Comparison of ENCODE assay signal across 16 cellular contexts in the genomic region with DNA sequence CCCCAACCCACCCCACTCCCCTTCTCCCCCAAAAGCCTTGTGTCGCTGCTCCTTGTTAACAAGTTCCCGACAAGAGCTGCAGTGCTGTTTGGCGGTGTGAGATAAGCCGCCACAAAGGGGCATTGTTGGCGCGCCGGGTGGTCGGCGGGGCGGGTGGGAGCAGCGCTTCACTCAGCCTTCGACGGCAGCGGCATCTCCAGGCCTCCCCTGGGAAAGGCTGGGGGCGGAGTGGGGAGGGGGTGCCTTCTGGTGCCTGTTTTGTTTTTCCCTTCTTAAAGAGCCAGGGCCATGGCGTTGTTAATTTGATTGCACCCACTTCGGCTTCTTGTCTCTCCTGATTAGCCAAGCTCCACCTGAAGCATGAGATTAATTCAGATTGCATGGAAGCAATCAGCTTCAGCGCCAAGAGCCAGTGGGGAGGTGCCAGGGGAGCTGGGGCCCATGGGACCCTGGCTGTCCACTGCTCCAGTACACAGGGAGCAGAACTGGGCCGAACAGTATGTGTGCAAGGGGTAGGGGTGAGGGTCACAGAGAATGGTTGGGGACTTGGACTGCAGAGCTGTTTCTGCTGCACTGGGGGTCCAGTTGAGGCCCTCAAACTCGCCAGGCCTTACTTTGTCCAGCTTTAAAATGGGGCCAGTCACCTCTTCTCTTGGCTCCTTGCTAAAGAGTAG.
DNase-seq lines count a peak whose midpoint lies in the region; ATAC-seq, FAIRE-seq and TF ChIP-seq lines count a peak whose summit lies in the region.
"Had no signal": no experiment of that assay in that cellular context is flagged by ENCODE, and none has a peak within 500 bp of the region (broad histone marks: within the 10 kb centered on the region; RNA-seq: fewer than 3 reads in every experiment).

No MANE protein-coding gene starts in this region.

- peaks cover 36% of the 10 kb centered on the region for H3K4me1 Mint-ChIP-seq in neural progenitor cell

- H3K4me1 ChIP-seq in H1 (replicated peaks in 1 of 4; ENCODE audit: control insufficient read depth in 3 of 4, insufficient read depth in 4 of 4, low read length in 3 of 4) (peaks cover 4 to 14% (median 11%) of the 10 kb centered on the region in 4 experiments), neural progenitor cell (peaks cover 19% of the 10 kb centered on the region)
- H3K4me1 ChIP-seq: left lung, SJSA1 had no signal

- H2BK12ac ChIP-seq in H1 (ENCODE audit: low read depth, low read length): no peak overlapping the region

- POLR2A ChIA-PET in H1 (lab: Charles Lee; ENCODE audit: partially characterized antibody): no interaction called here

- peak overlapping the region; percentile 11; the same call in 1 of the 2 replicates for H4K8ac ChIP-seq in H1 (ENCODE audit: extremely low read depth, insufficient read depth, low read length)

- FAIRE-seq in D721Med (lab: Jason Lieb, UNC) (peak; percentile 86), H1 (lab: Jason Lieb, UNC) (no peak)

- H3K23me2 ChIP-seq in H1 (ENCODE audit: low read depth, low read length): no peaks in the 10 kb centered on the region; the same call in 1 of the 2 replicates

- no peaks in the 10 kb centered on the region for H3K36me3 Mint-ChIP-seq in neural progenitor cell

- H3K9me3 ChIP-seq in H1 (ENCODE audit: insufficient read depth in 2 of 2, low read depth in 1 of 2, low read length in 1 of 2) (no peaks in the 10 kb centered on the region), neural progenitor cell (ENCODE audit: low read depth) (no peaks in the 10 kb centered on the region)
- H3K9me3 ChIP-seq: left lung, SJSA1 had no signal

- H3K4me3 ChIP-seq in H1 (ENCODE audit: extremely low read depth in 1 of 4, insufficient read depth in 2 of 4, low read depth in 3 of 4, low read length in 4 of 4): peak overlapping the region in 1 of 4 experiments; percentile 7; a peak in 1 of 8 replicates
- no peak overlapping the region for H3K4me3 ChIP-seq in neural progenitor cell
- H3K4me3 ChIP-seq: GM23248, left lung, SJSA1 had no signal

- peaks cover 32% of the 10 kb centered on the region for H3K27me3 Mint-ChIP-seq in neural progenitor cell (ENCODE audit: insufficient read depth, low read depth)

- H3K79me1 ChIP-seq in H1 (ENCODE audit: low read depth, low read length): no peaks in the 10 kb centered on the region

- no peak overlapping the region for H4K91ac ChIP-seq in H1 (replicated peaks; ENCODE audit: insufficient read length, low read length)

- H3F3A ChIP-seq in neural progenitor cell (ENCODE audit: low read depth): peaks cover 25% of the 10 kb centered on the region

- peak overlapping the region; percentile 2; the same call in 1 of the 2 replicates for H2BK20ac ChIP-seq in H1 (ENCODE audit: low read length)

- H3K9ac ChIP-seq in H1 (replicated peaks in 1 of 4; ENCODE audit: extremely low read depth in 1 of 4, low read depth in 3 of 4, low read length in 3 of 4) (no peak overlapping the region), neural progenitor cell (no peak overlapping the region)
- H3K9ac ChIP-seq: GM23248 had no signal

- H2BK5ac ChIP-seq in H1 (ENCODE audit: low read depth, low read length): no peak overlapping the region

- TF ChIP-seq POLR2A in H1 (IDR thresholded peaks at IDR 0.05; ENCODE audit: control extremely low read depth in 1 of 2, low read depth in 2 of 2, low read length in 2 of 2): no peak

- 37% methylated on average over 14 of the region's 20 CpGs; no CpG with 5 or more reads in 1 of the 2 experiments for WGBS in H1 (ENCODE audit: extremely low coverage in 1 of 2, insufficient coverage in 1 of 2, insufficient read length in 1 of 2, insufficient replicate concordance in 2 of 2, low coverage in 1 of 2, low lambda C conversion rate in 2 of 2, missing lambda C conversion rate in 1 of 2), 2 experiments

- no peak overlapping the region for H4K5ac ChIP-seq in H1 (ENCODE audit: insufficient read length, low read depth, low read length)

- ATAC-seq in HG02870 (IDR thresholded peaks at IDR 0.05; ENCODE audit: unreplicated experiment): no peak
- ATAC-seq: activated CD8-positive, alpha-beta T cell treated with anti-CD3 and anti-CD28 coated beads for 36 hours; activated T-cell treated with anti-CD3 and anti-CD28 coated beads, Interleukin-2, amount 50 U/mL, for 4 hours; left lung had no signal

- H3K9me3 Mint-ChIP-seq in neural progenitor cell: no peaks in the 10 kb centered on the region
- H3K9me3 Mint-ChIP-seq: activated CD8-positive, alpha-beta T cell treated with anti-CD3 and anti-CD28 coated beads for 36 hours; activated naive CD4-positive, alpha-beta T cell treated with anti-CD3 and anti-CD28 coated beads for 36 hours; activated T-cell treated with anti-CD3 and anti-CD28 coated beads, Interleukin-2, amount 50 U/mL, for 4 hours had no signal

- H3K27ac ChIP-seq in H1 (ENCODE audit: low read depth, low read length): no peak overlapping the region
- H3K27ac ChIP-seq in neural progenitor cell: no peak overlapping the region
- H3K27ac ChIP-seq: GM23248, left lung, SJSA1 had no signal

- peak overlapping the region; percentile 80; the same call in 1 of the 2 replicates for H2AFZ ChIP-seq in H1 (ENCODE audit: low read length)
- peak overlapping the region; percentile 38 for H2AFZ ChIP-seq in neural progenitor cell (replicated peaks)
- H2AFZ ChIP-seq: GM23248 had no signal

- H4K20me1 ChIP-seq in H1 (replicated peaks in 1 of 2; ENCODE audit: control insufficient read depth in 1 of 2, insufficient read depth in 2 of 2, low read length in 2 of 2) (no peaks in the 10 kb centered on the region), neural progenitor cell (ENCODE audit: low read depth) (peaks cover 3% of the 10 kb centered on the region)

- H3K4me3 Mint-ChIP-seq in neural progenitor cell: peak overlapping the region; percentile 62
- H3K4me3 Mint-ChIP-seq: activated CD8-positive, alpha-beta T cell treated with anti-CD3 and anti-CD28 coated beads for 36 hours; activated naive CD4-positive, alpha-beta T cell treated with anti-CD3 and anti-CD28 coated beads for 36 hours; activated T-cell treated with anti-CD3 and anti-CD28 coated beads, Interleukin-2, amount 50 U/mL, for 4 hours had no signal

- H3K56ac ChIP-seq in H1 (replicated peaks; ENCODE audit: insufficient read length, low read depth, low read length): no peak overlapping the region

- no peak for TF ChIP-seq EP300 in H1 (IDR thresholded peaks at IDR 0.05; ENCODE audit: borderline replicate concordance in 1 of 2, low read depth in 2 of 2, low read length in 2 of 2)

- TF ChIP-seq RAD21 in H1 (IDR thresholded peaks at IDR 0.05 in 1 of 2, conservative IDR thresholded peaks at IDR 0.05 in 1 of 2; ENCODE audit: low read depth in 2 of 2, low read length in 2 of 2): peak; percentile 32 to 59; a peak in 3 of 4 replicates

- H3K27me3 ChIP-seq in H1 (replicated peaks in 1 of 4; ENCODE audit: control insufficient read depth in 3 of 4, extremely low read depth in 1 of 4, insufficient read depth in 3 of 4, low read length in 3 of 4) (peaks cover 0 to 5% (median 0%) of the 10 kb centered on the region in 4 experiments; a peak in 2 of 7 replicates), neural progenitor cell (peaks cover 8% of the 10 kb centered on the region)
- H3K27me3 ChIP-seq: SJSA1 had no signal

- H3K14ac ChIP-seq in H1 (ENCODE audit: insufficient read length): no peak overlapping the region

- H3K4me2 ChIP-seq in H1 (ENCODE audit: insufficient read depth in 1 of 2, low read depth in 2 of 2, low read length in 2 of 2): peak overlapping the region; percentile 14 to 41; a peak in 3 of 4 replicates
- H3K4me2 ChIP-seq in neural progenitor cell: peak overlapping the region; percentile 70

- no peak overlapping the region for H2BK15ac ChIP-seq in H1 (ENCODE audit: low read length)

- peak overlapping the region; percentile 4 for H3K4ac ChIP-seq in H1 (replicated peaks; ENCODE audit: insufficient read length, low read depth, low read length)

- H3K27ac Mint-ChIP-seq in neural progenitor cell: no peak overlapping the region
- H3K27ac Mint-ChIP-seq: activated CD8-positive, alpha-beta T cell treated with anti-CD3 and anti-CD28 coated beads for 36 hours; activated naive CD4-positive, alpha-beta T cell treated with anti-CD3 and anti-CD28 coated beads for 36 hours had no signal

- H3K18ac ChIP-seq in H1 (ENCODE audit: extremely low read depth, low read length): no peak overlapping the region

- CTCF ChIA-PET in H1 (lab: Charles Lee; ENCODE audit: partially characterized antibody): interaction anchor here (0.6 to 2.1 kb wide), 14 partner anchors 9 to 561 kb away, joined by 3 to 9 read pairs (median 3); no protein-coding TSS in a partner anchor

- DNase-seq in D721Med (ENCODE audit: insufficient read length, low spot score) (peak; percentile 86), NCI-H2171 treated with DMSO at 0.1 percent for 48 hours (lab: John Stamatoyannopoulos, UW) (peak; percentile 86), H1 (ENCODE audit: low read depth in 1 of 2, low spot score in 2 of 2) (peak; percentile 33 to 76), neural progenitor cell (ENCODE audit: low spot score) (peak; percentile 89), pons (ENCODE audit: low spot score) (no peak), globus pallidus (ENCODE audit: low spot score) (no peak)
- DNase-seq: activated CD8-positive, alpha-beta T cell treated with anti-CD3 and anti-CD28 coated beads for 36 hours; activated naive CD4-positive, alpha-beta T cell treated with anti-CD3 and anti-CD28 coated beads for 36 hours; activated T-cell treated with anti-CD3 and anti-CD28 coated beads, Interleukin-2, amount 50 U/mL, for 4 hours; erythroblast; foreskin melanocyte; GM23248; left lung; NCI-H146 had no signal

- no peak overlapping the region for H3K23ac ChIP-seq in H1 (ENCODE audit: insufficient read length)

- H2AK5ac ChIP-seq in H1 (ENCODE audit: low read depth, low read length): no peak overlapping the region

- H3K79me2 ChIP-seq in H1 (ENCODE audit: control insufficient read depth in 1 of 2, insufficient read depth in 2 of 2, low read length in 2 of 2): no peaks in the 10 kb centered on the region
- H3K79me2 ChIP-seq in neural progenitor cell (ENCODE audit: low read depth): no peaks in the 10 kb centered on the region

- no peak overlapping the region for H2BK120ac ChIP-seq in H1 (replicated peaks; ENCODE audit: low read depth, low read length)

- peak; percentile 40 for TF ChIP-seq CTCF in D721Med (IDR thresholded peaks at IDR 0.05; ENCODE audit: insufficient read depth, missing control alignments)
- TF ChIP-seq CTCF in H1 (IDR thresholded peaks at IDR 0.05; ENCODE audit: control extremely low read depth in 1 of 3, insufficient read depth in 1 of 3, low read depth in 1 of 3, low read length in 3 of 3): peak in 2 of 3 experiments; percentile 14 to 34; a peak in 1 of 4 replicates
- peak; percentile 14 for TF ChIP-seq CTCF in neural progenitor cell (IDR thresholded peaks at IDR 0.05)

- H3K36me3 ChIP-seq in H1 (ENCODE audit: control insufficient read depth in 2 of 4, insufficient read depth in 4 of 4, low read length in 3 of 4) (no peaks in the 10 kb centered on the region), neural progenitor cell (no peaks in the 10 kb centered on the region)
- H3K36me3 ChIP-seq: left lung, SJSA1 had no signal

Comparison
In these comparisons a context has a peak if more than half of its experiments do, and no peak if none do; other contexts are left out.
1. DNase-seq: peak in D721Med (single experiment), NCI-H2171 treated with DMSO at 0.1 percent for 48 hours (single experiment), H1 (2 of 2) and neural progenitor cell (single experiment); none in pons (single experiment) and globus pallidus (single experiment).
2. Peak in every context shown above with its lines, with median percentiles within 50 percentile points of each other: CTCF ChIP-seq.